In genomic region chr5:13739462-13739861, GRCh38 we compare ENCODE assay signal across 21 cellular contexts.
"Had no signal": no experiment of that assay in that cellular context is flagged by ENCODE, and none has a peak within 500 bp of the region (broad histone marks: within the 10 kb centered on the region; RNA-seq: fewer than 3 reads in every experiment).

No MANE protein-coding gene starts in this region.

- H3K27ac ChIP-seq: coronary artery, esophagus squamous epithelium, hepatocyte, neutrophil, right atrium auricular region, sigmoid colon, skin epidermis, stomach, thoracic aorta, transverse colon had no signal

- H3K27me3 ChIP-seq: esophagus squamous epithelium, hepatocyte, neutrophil, right atrium auricular region, sigmoid colon, stomach, transverse colon had no signal

- H3K4me3 ChIP-seq: coronary artery, esophagus squamous epithelium, hepatocyte, mucosa of descending colon, right atrium auricular region, sigmoid colon, skin epidermis, stomach, thoracic aorta, transverse colon had no signal

- H3K9me3 ChIP-seq: esophagus squamous epithelium, mucosa of descending colon, neutrophil, right atrium auricular region, sigmoid colon, thoracic aorta, transverse colon had no signal

- H3K36me3 ChIP-seq: esophagus squamous epithelium, neutrophil, right atrium auricular region, sigmoid colon, stomach, thoracic aorta, transverse colon had no signal

- DNase-seq: effector CD8-positive, alpha-beta T cell; esophagus squamous epithelium; foreskin fibroblast; head of caudate nucleus; mucosa of descending colon; naive thymus-derived CD8-positive, alpha-beta T cell; posterior cingulate gyrus; sigmoid colon; stimulated activated CD4-positive, alpha-beta T cell treated with anti-CD3 and anti-CD28 coated beads, Interleukin-2, amount 100 ng/mL, for 24 hours; stimulated activated CD4-positive, alpha-beta T cell treated with anti-CD3 and anti-CD28 coated beads, Interleukin-4, amount 100 ng/mL, for 4 hours; stimulated activated naive CD4-positive, alpha-beta T cell; stomach; substantia nigra; transverse colon had no signal

- ATAC-seq: left lobe of liver; mucosa of descending colon; naive thymus-derived CD8-positive, alpha-beta T cell had no signal

- H3K4me1 ChIP-seq: esophagus squamous epithelium, right atrium auricular region, sigmoid colon, stomach, transverse colon had no signal
